In the genomic region with DNA sequence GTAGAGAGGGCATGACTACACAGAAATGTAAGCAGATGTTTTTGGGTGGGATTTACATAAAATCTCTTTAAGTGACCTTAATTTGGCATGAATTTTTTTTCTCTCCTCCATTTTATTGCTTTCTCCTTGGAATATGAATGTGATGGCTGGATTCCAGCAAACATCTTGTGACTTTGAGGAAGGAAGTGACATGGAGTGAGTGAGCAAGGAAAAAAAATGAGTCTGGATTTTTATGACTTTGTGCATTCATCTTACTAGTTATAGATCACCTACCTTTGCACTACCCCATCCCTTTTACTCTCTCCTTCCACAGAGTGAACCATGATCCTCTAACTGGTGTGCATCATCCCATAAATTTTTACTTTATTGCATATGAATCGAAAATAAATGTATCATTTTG, we compare ENCODE assay signal across 30 cellular contexts.
"Had no signal": no experiment of that assay in that cellular context is flagged by ENCODE, and none has a peak within 500 bp of the region (broad histone marks: within the 10 kb centered on the region; RNA-seq: fewer than 3 reads in every experiment).

No MANE protein-coding gene starts in this region.

- H3K27ac ChIP-seq: ascending aorta, body of pancreas, KMS-11, RWPE1, SJSA1 had no signal

- H3K36me3 Mint-ChIP-seq: activated naive CD4-positive, alpha-beta T cell treated with anti-CD3 and anti-CD28 coated beads, Interleukin-2, amount 50 U/mL, for 72 hours had no signal

- H3K27me3 Mint-ChIP-seq: activated B cell treated with CpG ODN at 0.5 μM for 24 hours had no signal

- H3K4me1 Mint-ChIP-seq: activated B cell treated with CpG ODN at 0.5 μM for 24 hours; activated CD4-positive, alpha-beta T cell treated with anti-CD3 and anti-CD28 coated beads, Interleukin-2, amount 10 ng/mL, durations not matched to agents 24 days and 14 days; activated naive CD8-positive, alpha-beta T cell treated with anti-CD3 and anti-CD28 coated beads, Interleukin-2, amount 50 U/mL, for 24 hours had no signal

- H3K27ac Mint-ChIP-seq: activated B cell treated with CpG ODN at 0.5 μM for 24 hours; activated CD4-positive, alpha-beta T cell treated with anti-CD3 and anti-CD28 coated beads, Interleukin-2, amount 10 ng/mL, durations not matched to agents 24 days and 14 days; activated naive CD4-positive, alpha-beta T cell treated with anti-CD3 and anti-CD28 coated beads, Interleukin-2, amount 50 U/mL, for 72 hours; activated naive CD8-positive, alpha-beta T cell treated with anti-CD3 and anti-CD28 coated beads, Interleukin-2, amount 50 U/mL, for 24 hours; T-helper 1 cell treated with Interleukin-12 subunit alpha and Interleukin-12 subunit beta and Interleukin-4 antibody, amounts not matched to agents 30 μg/mL and 1 μg/mL, for 36 hours had no signal

- H3K27me3 ChIP-seq: ascending aorta, body of pancreas, MG63, SJSA1 had no signal

- H3K4me3 ChIP-seq: ascending aorta, body of pancreas, MG63, SJSA1 had no signal

- H3K4me3 Mint-ChIP-seq: activated B cell treated with CpG ODN at 0.5 μM for 24 hours; activated CD4-positive, alpha-beta T cell treated with anti-CD3 and anti-CD28 coated beads, Interleukin-2, amount 10 ng/mL, durations not matched to agents 24 days and 14 days; activated naive CD8-positive, alpha-beta T cell treated with anti-CD3 and anti-CD28 coated beads, Interleukin-2, amount 50 U/mL, for 24 hours; activated T-cell treated with anti-CD3 and anti-CD28 coated beads, Interleukin-2, amount 50 U/mL, for 4 hours; T-helper 1 cell treated with Interleukin-12 subunit alpha and Interleukin-12 subunit beta and Interleukin-4 antibody, amounts not matched to agents 30 μg/mL and 1 μg/mL, for 36 hours had no signal

- H3K9me3 Mint-ChIP-seq: activated B cell treated with CpG ODN at 0.5 μM for 24 hours; activated CD4-positive, alpha-beta T cell treated with anti-CD3 and anti-CD28 coated beads, Interleukin-2, amount 10 ng/mL, durations not matched to agents 24 days and 14 days; activated naive CD4-positive, alpha-beta T cell treated with anti-CD3 and anti-CD28 coated beads, Interleukin-2, amount 50 U/mL, for 72 hours; activated naive CD8-positive, alpha-beta T cell treated with anti-CD3 and anti-CD28 coated beads, Interleukin-2, amount 50 U/mL, for 24 hours; activated T-cell treated with anti-CD3 and anti-CD28 coated beads, Interleukin-2, amount 50 U/mL, for 4 hours; T-helper 1 cell treated with Interleukin-12 subunit alpha and Interleukin-12 subunit beta and Interleukin-4 antibody, amounts not matched to agents 30 μg/mL and 1 μg/mL, for 36 hours had no signal

- H3K36me3 ChIP-seq: ascending aorta, MG63, SJSA1 had no signal

- DNase-seq: activated B cell treated with CpG ODN at 0.5 μM for 24 hours; activated CD4-positive, alpha-beta T cell treated with anti-CD3 and anti-CD28 coated beads for 1 hour; activated CD4-positive, alpha-beta T cell treated with anti-CD3 and anti-CD28 coated beads, Interleukin-2, amount 10 ng/mL, durations not matched to agents 24 days and 14 days; activated CD4-positive, alpha-beta T cell treated with anti-CD3 and anti-CD28 coated beads, Interleukin-2, amount 50 U/mL, for 48 hours; activated CD8-positive, alpha-beta memory T cell treated with anti-CD3 and anti-CD28 coated beads for 24 hours; activated effector memory CD4-positive, alpha-beta T cell treated with anti-CD3 and anti-CD28 coated beads, Interleukin-2, amount 50 U/mL, for 16 hours; activated naive CD4-positive, alpha-beta T cell treated with Interleukin-2 at 50 U/mL for 16 hours; activated naive CD8-positive, alpha-beta T cell treated with anti-CD3 and anti-CD28 coated beads, Interleukin-2, amount 50 U/mL, for 24 hours; activated T-cell treated with anti-CD3 and anti-CD28 coated beads, Interleukin-2, amount 50 U/mL, for 4 hours; amniotic stem cell; body of pancreas; MG63; MV-4-11; NCI-H1105; NCI-H1436; NCI-H1694 treated with DMSO at 0.1 percent for 48 hours; NCI-H2029 treated with DMSO at 0.1 percent for 48 hours; NCI-H345; NCI-H510A; NCI-H526 treated with DMSO at 0.1 percent for 48 hours; NCI-H82; SHP77; T-helper 9 cell had no signal

- H3K9ac ChIP-seq: KMS-11 had no signal

- H3K9me3 ChIP-seq: ascending aorta, body of pancreas, MG63, SJSA1 had no signal

- H3K4me2 ChIP-seq: KMS-11 had no signal

- ATAC-seq: activated naive CD4-positive, alpha-beta T cell treated with anti-CD3 and anti-CD28 coated beads, Interleukin-2, amount 50 U/mL, for 72 hours; activated naive CD8-positive, alpha-beta T cell treated with anti-CD3 and anti-CD28 coated beads, Interleukin-2, amount 50 U/mL, for 24 hours; activated T-cell treated with anti-CD3 and anti-CD28 coated beads, Interleukin-2, amount 50 U/mL, for 4 hours; body of pancreas; Panc1 had no signal

- H3K4me1 ChIP-seq: ascending aorta, body of pancreas, SJSA1 had no signal
